In the genomic region with DNA sequence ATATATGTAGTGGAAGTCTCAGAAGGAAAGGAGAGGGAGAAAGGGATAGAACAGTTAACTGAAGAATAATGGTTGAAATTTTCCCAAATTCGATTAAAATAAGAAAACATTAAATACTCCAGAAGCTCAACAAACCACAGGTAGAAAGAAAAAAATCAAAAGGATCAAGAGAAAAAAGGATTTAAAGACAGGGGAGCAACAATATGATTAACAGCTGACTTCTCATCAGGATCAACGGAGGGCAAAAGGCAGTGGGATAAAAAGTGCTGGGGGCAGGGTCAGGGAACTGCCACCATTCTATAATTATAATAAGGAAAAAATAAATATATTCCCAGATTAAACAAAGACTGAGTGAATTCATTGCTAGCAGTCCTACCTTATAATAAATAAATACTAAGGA, we compare ENCODE assay signal across 2 cellular contexts.
TF ChIP-seq lines count a peak whose summit lies in the region.

No MANE protein-coding gene starts in this region.

TF ChIP-seq in HepG2, 621 proteins besides CTCF, POLR2A, EP300 and RAD21:
- TF ChIP-seq ARNT2 (CRISPR knock-in tag; IDR thresholded peaks at IDR 0.05; ENCODE audit: low read depth) (no peak), ZFP90 (CRISPR knock-in tag; IDR thresholded peaks at IDR 0.05; ENCODE audit: borderline replicate concordance) (no peak), ZNF317 (CRISPR knock-in tag; IDR thresholded peaks at IDR 0.05) (peak; percentile 75)

TF ChIP-seq in K562, 482 proteins besides CTCF, POLR2A, EP300 and RAD21:
- peak; percentile 91 for TF ChIP-seq TRIM28 (IDR thresholded peaks at IDR 0.05)
- no peak for TF ChIP-seq PURB (CRISPR knock-in tag; IDR thresholded peaks at IDR 0.05; ENCODE audit: low read depth)
- no peak for TF ChIP-seq TEAD4 (IDR thresholded peaks at IDR 0.05; ENCODE audit: low read length)
- no peak for TF ChIP-seq TEAD4 (CRISPR knock-in tag; IDR thresholded peaks at IDR 0.05; ENCODE audit: borderline replicate concordance)
- TF ChIP-seq TRIM24 (IDR thresholded peaks at IDR 0.05): peak; percentile 42 to 72
- no peak for TF ChIP-seq ZNF57 (CRISPR knock-in tag; IDR thresholded peaks at IDR 0.05)
- no peak for TF ChIP-seq GATAD2A (IDR thresholded peaks at IDR 0.05)
- no peak for TF ChIP-seq TAF1 (IDR thresholded peaks at IDR 0.05; ENCODE audit: control insufficient read depth, extremely low read depth, insufficient read depth, low read length, severe bottlenecking)
- TF ChIP-seq XRCC5 (IDR thresholded peaks at IDR 0.05; ENCODE audit: low read depth, low read length): no peak
- TF ChIP-seq, protein P1, sequence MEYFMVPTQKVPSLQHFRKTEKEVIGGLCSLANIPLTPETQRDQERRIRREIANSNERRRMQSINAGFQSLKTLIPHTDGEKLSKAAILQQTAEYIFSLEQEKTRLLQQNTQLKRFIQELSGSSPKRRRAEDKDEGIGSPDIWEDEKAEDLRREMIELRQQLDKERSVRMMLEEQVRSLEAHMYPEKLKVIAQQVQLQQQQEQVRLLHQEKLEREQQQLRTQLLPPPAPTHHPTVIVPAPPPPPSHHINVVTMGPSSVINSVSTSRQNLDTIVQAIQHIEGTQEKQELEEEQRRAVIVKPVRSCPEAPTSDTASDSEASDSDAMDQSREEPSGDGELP (CRISPR knock-in tag; IDR thresholded peaks at IDR 0.05; ENCODE audit: borderline replicate concordance): no peak
- TF ChIP-seq CBX5 (IDR thresholded peaks at IDR 0.05; ENCODE audit: borderline replicate concordance, low read depth): peak; percentile 63; the same call in 1 of the 2 replicates
- no peak for TF ChIP-seq KLF1 (tag; IDR thresholded peaks at IDR 0.05)
- TF ChIP-seq NUFIP1 (IDR thresholded peaks at IDR 0.05; ENCODE audit: partially characterized antibody): no peak
- TF ChIP-seq, protein P2, sequence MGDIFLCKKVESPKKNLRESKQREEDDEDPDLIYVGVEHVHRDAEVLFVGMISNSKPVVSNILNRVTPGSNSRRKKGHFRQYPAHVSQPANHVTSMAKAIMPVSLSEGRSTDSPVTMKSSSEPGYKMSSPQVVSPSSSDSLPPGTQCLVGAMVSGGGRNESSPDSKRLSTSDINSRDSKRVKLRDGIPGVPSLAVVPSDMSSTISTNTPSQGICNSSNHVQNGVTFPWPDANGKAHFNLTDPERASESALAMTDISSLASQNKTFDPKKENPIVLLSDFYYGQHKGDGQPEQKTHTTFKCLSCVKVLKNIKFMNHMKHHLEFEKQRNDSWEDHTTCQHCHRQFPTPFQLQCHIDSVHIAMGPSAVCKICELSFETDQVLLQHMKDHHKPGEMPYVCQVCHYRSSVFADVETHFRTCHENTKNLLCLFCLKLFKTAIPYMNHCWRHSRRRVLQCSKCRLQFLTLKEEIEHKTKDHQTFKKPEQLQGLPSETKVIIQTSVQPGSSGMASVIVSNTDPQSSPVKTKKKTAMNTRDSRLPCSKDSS (IDR thresholded peaks at IDR 0.05; ENCODE audit: low read depth, partially characterized antibody): peak; percentile 74
- peak in 1 of 2 experiments; percentile 69; a peak in 1 of 3 replicates for TF ChIP-seq CBX3 (IDR thresholded peaks at IDR 0.05; ENCODE audit: borderline replicate concordance in 1 of 2, low read length in 2 of 2)
- TF ChIP-seq MYNN (IDR thresholded peaks at IDR 0.05): no peak
- TF ChIP-seq MYNN (CRISPR knock-in tag; IDR thresholded peaks at IDR 0.05): no peak
